In genomic region chr17:42886283-42887176, GRCh38 we compare ENCODE assay signal across 1 cellular context.
TF ChIP-seq lines count a peak whose summit lies in the region.

No MANE protein-coding gene starts in this region.

TF ChIP-seq in HepG2, 621 proteins besides CTCF, POLR2A, EP300 and RAD21 (continued from another document and continues in another):
- TF ChIP-seq FOXO4 (CRISPR knock-in tag; conservative IDR thresholded peaks at IDR 0.05) (no peak), ZFP90 (CRISPR knock-in tag; IDR thresholded peaks at IDR 0.05; ENCODE audit: borderline replicate concordance) (peak; percentile 72), PREB (CRISPR knock-in tag; IDR thresholded peaks at IDR 0.05) (peak; percentile 55; the same call in 1 of the 2 replicates), TCF7L2 (IDR thresholded peaks at IDR 0.05; ENCODE audit: low read depth, low read length) (no peak), ZNF232 (CRISPR knock-in tag; IDR thresholded peaks at IDR 0.05; ENCODE audit: borderline replicate concordance) (peak; percentile 73; the same call in 1 of the 2 replicates), NFATC3 (CRISPR knock-in tag; IDR thresholded peaks at IDR 0.05) (no peak), ATF1 (CRISPR knock-in tag; IDR thresholded peaks at IDR 0.05) (no peak; the same call in 1 of the 2 replicates), SMYD3 (CRISPR knock-in tag; IDR thresholded peaks at IDR 0.05) (no peak), TRIM24 (CRISPR knock-in tag; IDR thresholded peaks at IDR 0.05) (0 out of 2 replicates have a peak, but pooled peaks have one; percentile 64), ZMAT5 (CRISPR knock-in tag; IDR thresholded peaks at IDR 0.05; ENCODE audit: borderline replicate concordance, low read depth) (no peak), PRDM4 (CRISPR knock-in tag; IDR thresholded peaks at IDR 0.05; ENCODE audit: borderline replicate concordance) (no peak), MYPOP (CRISPR knock-in tag; IDR thresholded peaks at IDR 0.05) (peak; percentile 90), MEIS2 (CRISPR knock-in tag; IDR thresholded peaks at IDR 0.05) (peak; percentile 49; the same call in 1 of the 2 replicates), ZNF350 (CRISPR knock-in tag; IDR thresholded peaks at IDR 0.05; ENCODE audit: borderline replicate concordance, low read depth) (peak; percentile 90), REL (CRISPR knock-in tag; conservative IDR thresholded peaks at IDR 0.05) (peak; percentile 83; the same call in 1 of the 2 replicates), ZNF33A (CRISPR knock-in tag; IDR thresholded peaks at IDR 0.05; ENCODE audit: borderline replicate concordance) (no peak), ZNF530 (CRISPR knock-in tag; IDR thresholded peaks at IDR 0.05; ENCODE audit: low read depth) (no peak), CBFB (CRISPR knock-in tag; IDR thresholded peaks at IDR 0.05) (peak; percentile 74), TEAD2 (CRISPR knock-in tag; IDR thresholded peaks at IDR 0.05) (no peak), ZC3H13 (CRISPR knock-in tag; IDR thresholded peaks at IDR 0.05) (peak; percentile 55; the same call in 1 of the 2 replicates), SCMH1 (CRISPR knock-in tag; IDR thresholded peaks at IDR 0.05; ENCODE audit: borderline replicate concordance) (no peak), AKNA (CRISPR knock-in tag; IDR thresholded peaks at IDR 0.05; ENCODE audit: borderline replicate concordance) (no peak), TSC22D2 (CRISPR knock-in tag; IDR thresholded peaks at IDR 0.05; ENCODE audit: borderline replicate concordance) (0 out of 2 replicates have a peak, but pooled peaks have one; percentile 63), ZNF317 (CRISPR knock-in tag; IDR thresholded peaks at IDR 0.05) (peak; percentile 77), ZNF367 (CRISPR knock-in tag; IDR thresholded peaks at IDR 0.05; ENCODE audit: borderline replicate concordance) (no peak), NR1H2 (CRISPR knock-in tag; IDR thresholded peaks at IDR 0.05; ENCODE audit: borderline replicate concordance, low read depth) (0 out of 2 replicates have a peak, but pooled peaks have one; percentile 36), JARID2 (CRISPR knock-in tag; IDR thresholded peaks at IDR 0.05; ENCODE audit: insufficient replicate concordance) (no peak), EEA1 (CRISPR knock-in tag; IDR thresholded peaks at IDR 0.05; ENCODE audit: borderline replicate concordance) (0 out of 2 replicates have a peak, but pooled peaks have one; percentile 25), SALL2 (CRISPR knock-in tag; IDR thresholded peaks at IDR 0.05) (peak; percentile 83; the same call in 1 of the 2 replicates), ZNF556 (CRISPR knock-in tag; IDR thresholded peaks at IDR 0.05; ENCODE audit: borderline replicate concordance) (peak; percentile 93; the same call in 1 of the 2 replicates), ATF3 (CRISPR knock-in tag; IDR thresholded peaks at IDR 0.05) (no peak), WIZ (CRISPR knock-in tag; IDR thresholded peaks at IDR 0.05) (0 out of 2 replicates have a peak, but pooled peaks have one; percentile 24), KDM2A (CRISPR knock-in tag; IDR thresholded peaks at IDR 0.05; ENCODE audit: borderline replicate concordance, low read depth) (peak; percentile 78; the same call in 1 of the 2 replicates), ZBED4 (CRISPR knock-in tag; IDR thresholded peaks at IDR 0.05; ENCODE audit: borderline replicate concordance) (no peak; the same call in none of the 2 replicates), ZNF883 (CRISPR knock-in tag; IDR thresholded peaks at IDR 0.05; ENCODE audit: not compliant biosample characterization) (no peak), TCF12 (IDR thresholded peaks at IDR 0.05) (no peak), TCF12 (CRISPR knock-in tag; IDR thresholded peaks at IDR 0.05) (no peak), ELK4 (CRISPR knock-in tag; IDR thresholded peaks at IDR 0.05; ENCODE audit: borderline replicate concordance) (no peak), GATA4 (IDR thresholded peaks at IDR 0.05; ENCODE audit: borderline replicate concordance, low read depth) (no peak), ASH2L (IDR thresholded peaks at IDR 0.05; ENCODE audit: insufficient read length, low read depth, low read length) (peak; percentile 84), NFYC (CRISPR knock-in tag; IDR thresholded peaks at IDR 0.05) (0 out of 2 replicates have a peak, but pooled peaks have one; percentile 8), ZBTB39 (CRISPR knock-in tag; IDR thresholded peaks at IDR 0.05) (no peak)
